Comparison of ENCODE assay signal across 2 cellular contexts in genomic region chr1:53430256-53430655, GRCh38.
TF ChIP-seq lines count a peak whose summit lies in the region.

No MANE protein-coding gene starts in this region.

TF ChIP-seq in SK-N-SH treated with all-trans-retinoic acid at 6 μM for 48 hours, 23 proteins besides CTCF, POLR2A, EP300 and RAD21:
- TF ChIP-seq, protein P1, sequence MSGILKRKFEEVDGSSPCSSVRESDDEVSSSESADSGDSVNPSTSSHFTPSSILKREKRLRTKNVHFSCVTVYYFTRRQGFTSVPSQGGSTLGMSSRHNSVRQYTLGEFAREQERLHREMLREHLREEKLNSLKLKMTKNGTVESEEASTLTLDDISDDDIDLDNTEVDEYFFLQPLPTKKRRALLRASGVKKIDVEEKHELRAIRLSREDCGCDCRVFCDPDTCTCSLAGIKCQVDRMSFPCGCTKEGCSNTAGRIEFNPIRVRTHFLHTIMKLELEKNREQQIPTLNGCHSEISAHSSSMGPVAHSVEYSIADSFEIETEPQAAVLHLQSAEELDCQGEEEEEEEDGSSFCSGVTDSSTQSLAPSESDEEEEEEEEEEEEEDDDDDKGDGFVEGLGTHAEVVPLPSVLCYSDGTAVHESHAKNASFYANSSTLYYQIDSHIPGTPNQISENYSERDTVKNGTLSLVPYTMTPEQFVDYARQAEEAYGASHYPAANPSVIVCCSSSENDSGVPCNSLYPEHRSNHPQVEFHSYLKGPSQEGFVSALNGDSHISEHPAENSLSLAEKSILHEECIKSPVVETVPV (CRISPR knock-in tag; IDR thresholded peaks at IDR 0.05) = no peak
- TF ChIP-seq ZFP30 (CRISPR knock-in tag; IDR thresholded peaks at IDR 0.05) (no peak), ZC3H10 (CRISPR knock-in tag; IDR thresholded peaks at IDR 0.05) (no peak), ZNF565 (CRISPR knock-in tag; conservative IDR thresholded peaks at IDR 0.05; ENCODE audit: low read depth) (no peak), CSDC2 (CRISPR knock-in tag; IDR thresholded peaks at IDR 0.05) (no peak), SNAI2 (CRISPR knock-in tag; IDR thresholded peaks at IDR 0.05) (no peak), RARB (CRISPR knock-in tag; IDR thresholded peaks at IDR 0.05) (no peak), TOX (CRISPR knock-in tag; IDR thresholded peaks at IDR 0.05; ENCODE audit: borderline replicate concordance) (no peak), ZNF8 (CRISPR knock-in tag; IDR thresholded peaks at IDR 0.05) (no peak)
- TF ChIP-seq, protein P2, sequence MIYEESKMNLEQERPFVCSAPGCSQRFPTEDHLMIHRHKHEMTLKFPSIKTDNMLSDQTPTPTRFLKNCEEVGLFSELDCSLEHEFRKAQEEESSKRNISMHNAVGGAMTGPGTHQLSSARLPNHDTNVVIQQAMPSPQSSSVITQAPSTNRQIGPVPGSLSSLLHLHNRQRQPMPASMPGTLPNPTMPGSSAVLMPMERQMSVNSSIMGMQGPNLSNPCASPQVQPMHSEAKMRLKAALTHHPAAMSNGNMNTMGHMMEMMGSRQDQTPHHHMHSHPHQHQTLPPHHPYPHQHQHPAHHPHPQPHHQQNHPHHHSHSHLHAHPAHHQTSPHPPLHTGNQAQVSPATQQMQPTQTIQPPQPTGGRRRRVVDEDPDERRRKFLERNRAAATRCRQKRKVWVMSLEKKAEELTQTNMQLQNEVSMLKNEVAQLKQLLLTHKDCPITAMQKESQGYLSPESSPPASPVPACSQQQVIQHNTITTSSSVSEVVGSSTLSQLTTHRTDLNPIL (CRISPR knock-in tag; IDR thresholded peaks at IDR 0.05; ENCODE audit: low read depth) = no peak

TF ChIP-seq in SK-N-SH, 30 proteins besides CTCF, POLR2A, EP300 and RAD21:
- TF ChIP-seq REST (IDR thresholded peaks at IDR 0.05; ENCODE audit: low read depth, low read length) (no peak), FOXM1 (IDR thresholded peaks at IDR 0.05; ENCODE audit: low read depth) (no peak), TAF1 (IDR thresholded peaks at IDR 0.05; ENCODE audit: borderline replicate concordance, low read depth, low read length) (no peak)
